ENCODE assay signal across 16 cellular contexts in genomic region chr9:4228142-4228541, GRCh38.
"Had no signal": no experiment of that assay in that cellular context is flagged by ENCODE, and none has a peak within 500 bp of the region (broad histone marks: within the 10 kb centered on the region; RNA-seq: fewer than 3 reads in every experiment).

No MANE protein-coding gene starts in this region.

- H2AFZ ChIP-seq: PC-9 had no signal

- H3K9me3 ChIP-seq: Peyer's patch, SJCRH30 had no signal

- H3K27ac ChIP-seq: PC-9, Peyer's patch, SJCRH30 had no signal

- H3K4me2 ChIP-seq: PC-9 had no signal

- H3K4me1 ChIP-seq: Peyer's patch, SJCRH30 had no signal

- H3K36me3 ChIP-seq: Peyer's patch had no signal

- DNase-seq: KG1; MM.1S; NCI-H1092 treated with DMSO at 0.1 percent for 48 hours; NCI-H1436; NCI-H187; NCI-H2029; NCI-H2081 treated with DMSO at 0.1 percent for 48 hours; NCI-H2171; NCI-H510A; NCI-H524 treated with DMSO at 0.1 percent for 48 hours; NCI-H774; NK-92 treated with Interleukin-12 subunit alpha and Interleukin-12 subunit beta, amount 100 ng/mL, for 24 hours; PC-9; Peyer's patch; SHP77 treated with DMSO at 0.1 percent for 48 hours had no signal

- H3K27me3 ChIP-seq: Peyer's patch, SJCRH30 had no signal

- H3K4me3 ChIP-seq: PC-9, Peyer's patch, SJCRH30 had no signal
